ENCODE assay signal across 8 cellular contexts in the genomic region with DNA sequence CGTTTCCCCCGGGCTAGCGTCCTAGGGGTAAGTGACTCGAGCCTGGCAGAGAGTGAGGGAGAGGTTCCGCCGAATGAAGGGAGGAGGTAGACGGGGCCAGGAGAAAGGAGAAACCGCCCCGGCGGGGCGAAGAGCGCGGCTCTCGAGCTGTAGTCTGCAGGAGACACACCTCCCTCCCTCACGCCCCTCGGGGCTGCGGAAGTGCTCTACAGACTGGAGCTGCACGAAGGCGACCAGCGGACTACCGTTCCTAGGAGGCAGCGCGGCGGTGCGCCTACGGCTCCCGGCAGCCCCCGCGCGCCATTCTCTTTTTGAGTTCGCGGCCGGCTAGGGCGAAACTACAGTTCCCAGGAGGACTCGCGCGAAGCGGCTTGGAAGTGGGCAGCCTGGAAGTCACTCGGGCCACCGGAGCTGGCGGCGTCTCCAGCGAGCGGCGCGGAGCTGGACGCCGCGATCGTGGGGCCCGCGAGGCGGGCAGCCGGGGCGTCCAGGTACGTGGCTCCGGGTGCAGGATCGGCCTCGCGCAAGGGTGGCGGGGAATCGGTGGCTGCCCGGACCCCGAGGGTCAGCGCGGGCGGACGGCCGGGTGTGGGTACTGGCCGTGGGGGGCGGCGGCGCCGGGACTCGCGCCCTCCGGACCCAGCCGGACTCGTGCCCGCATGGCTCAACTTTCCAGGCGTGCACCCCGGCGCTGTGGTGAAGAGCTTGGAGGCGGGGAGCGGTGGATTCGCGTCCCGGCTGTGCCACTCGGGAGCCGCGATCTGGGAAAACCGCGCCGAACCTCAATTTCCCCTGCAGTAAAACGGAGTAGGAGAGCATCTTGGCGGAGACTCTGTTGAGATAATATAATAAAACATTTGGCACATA. TPM values are rescaled to one million over a fixed set of nuclear protein-coding genes. Genes with fewer than 3 reads are reported as not detected.
DNase-seq lines count a peak whose midpoint lies in the region; ATAC-seq lines count a peak whose summit lies in the region.

A gene with protein sequence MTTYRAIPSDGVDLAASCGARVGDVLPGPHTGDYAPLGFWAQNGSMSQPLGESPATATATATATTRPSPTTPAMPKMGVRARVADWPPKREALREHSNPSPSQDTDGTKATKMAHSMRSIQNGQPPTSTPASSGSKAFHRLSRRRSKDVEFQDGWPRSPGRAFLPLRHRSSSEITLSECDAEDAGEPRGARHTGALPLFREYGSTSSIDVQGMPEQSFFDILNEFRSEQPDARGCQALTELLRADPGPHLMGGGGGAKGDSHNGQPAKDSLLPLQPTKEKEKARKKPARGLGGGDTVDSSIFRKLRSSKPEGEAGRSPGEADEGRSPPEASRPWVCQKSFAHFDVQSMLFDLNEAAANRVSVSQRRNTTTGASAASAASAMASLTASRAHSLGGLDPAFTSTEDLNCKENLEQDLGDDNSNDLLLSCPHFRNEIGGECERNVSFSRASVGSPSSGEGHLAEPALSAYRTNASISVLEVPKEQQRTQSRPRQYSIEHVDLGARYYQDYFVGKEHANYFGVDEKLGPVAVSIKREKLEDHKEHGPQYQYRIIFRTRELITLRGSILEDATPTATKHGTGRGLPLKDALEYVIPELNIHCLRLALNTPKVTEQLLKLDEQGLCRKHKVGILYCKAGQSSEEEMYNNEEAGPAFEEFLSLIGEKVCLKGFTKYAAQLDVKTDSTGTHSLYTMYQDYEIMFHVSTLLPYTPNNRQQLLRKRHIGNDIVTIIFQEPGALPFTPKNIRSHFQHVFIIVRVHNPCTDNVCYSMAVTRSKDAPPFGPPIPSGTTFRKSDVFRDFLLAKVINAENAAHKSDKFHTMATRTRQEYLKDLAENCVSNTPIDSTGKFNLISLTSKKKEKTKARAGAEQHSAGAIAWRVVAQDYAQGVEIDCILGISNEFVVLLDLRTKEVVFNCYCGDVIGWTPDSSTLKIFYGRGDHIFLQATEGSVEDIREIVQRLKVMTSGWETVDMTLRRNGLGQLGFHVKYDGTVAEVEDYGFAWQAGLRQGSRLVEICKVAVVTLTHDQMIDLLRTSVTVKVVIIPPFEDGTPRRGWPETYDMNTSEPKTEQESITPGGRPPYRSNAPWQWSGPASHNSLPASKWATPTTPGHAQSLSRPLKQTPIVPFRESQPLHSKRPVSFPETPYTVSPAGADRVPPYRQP (N-terminal part only) (plus strand): TSS at position 341 of the 867 bp plus-strand sequence. CDS start 174,358 bp downstream, outside the sequence.

- H3K36me3 ChIP-seq in NT2/D1 (ENCODE audit: insufficient read depth, insufficient read length, low read length) (no peaks in the 10 kb centered on the region), mesodermal cell (ENCODE audit: control insufficient read depth, insufficient read depth, low read length) (peaks cover 4% of the 10 kb centered on the region)

- DNase-seq in COR-L47 (lab: John Stamatoyannopoulos, UW) (peak; percentile 95), HUDEP-2 (lab: John Stamatoyannopoulos, UW; ENCODE audit: unreplicated experiment in 76 of 76) (peak in 75 of 76 experiments; percentile 63 to 98 (median 93)), NT2/D1 (ENCODE audit: low read depth, low spot score) (peak; percentile 94)
- peak; percentile 69 for DNase-seq in activated CD8-positive, alpha-beta memory T cell treated with anti-CD3 and anti-CD28 coated beads, Interleukin-2, amount 50 U/mL, for 1 hour (ENCODE audit: extremely low read depth)
- peak; percentile 91 for DNase-seq in stimulated activated CD8-positive, alpha-beta memory T cell treated with anti-CD3 and anti-CD28 coated beads, Interleukin-15, amount 100 ng/mL, for 48 hours (ENCODE audit: low read depth in 2 of 2)

- peak within 1 kb of the TSS; percentile 61 for H3K27ac ChIP-seq in mesodermal cell (ENCODE audit: low read depth, low read length, severe bottlenecking)

- ATAC-seq in GM21381 (IDR thresholded peaks at IDR 0.05; ENCODE audit: unreplicated experiment) = peak; percentile 79

- H3K9me3 ChIP-seq in NT2/D1 (ENCODE audit: insufficient read depth, low read length) (no peaks in the 10 kb centered on the region), mesodermal cell (ENCODE audit: control insufficient read depth, low read length) (no peaks in the 10 kb centered on the region)

- H3K9ac ChIP-seq in NT2/D1 (ENCODE audit: insufficient read length, low read depth) = peak within 1 kb of the TSS; percentile 85

- in situ Hi-C loops in endometrial microvascular endothelial cells (cut with HindIII; ENCODE audit: inconsistent ontology term, low pct_unique_long_range_greater_than_20kb, low sequenced_read_pairs) = no loop called here

- WGBS in mesodermal cell (ENCODE audit: insufficient coverage in 2 of 2), 2 experiments = 0 to 1% methylated on average over 80 of the region's 96 CpGs

- no peaks in the 10 kb centered on the region for H3K27me3 ChIP-seq in NT2/D1 (ENCODE audit: insufficient read depth, insufficient read length)

- H3K4me3 ChIP-seq in NT2/D1 (ENCODE audit: insufficient read length, low read depth) = peak within 1 kb of the TSS; percentile 84
- H3K4me3 ChIP-seq in mesodermal cell (ENCODE audit: extremely low read depth, insufficient read depth, low read length, poor library complexity, severe bottlenecking) = peak within 1 kb of the TSS; percentile 86

- H3K4me1 ChIP-seq in NT2/D1 (ENCODE audit: insufficient read depth, insufficient read length) = no peaks in the 10 kb centered on the region
- no peaks in the 10 kb centered on the region for H3K4me1 ChIP-seq in mesodermal cell (ENCODE audit: control insufficient read depth, insufficient read depth, low read length, poor library complexity, severe bottlenecking)

RNA-seq across cellular contexts. Expression of the gene that starts here (rescaled TPM):
- total RNA-seq in endometrial microvascular endothelial cells (ENCODE audit: inconsistent ontology term) = 31.5 TPM
- 7.4 TPM for polyA plus RNA-seq in mesodermal cell (2013, experiment 1 of 2)
- polyA plus RNA-seq in mesodermal cell (2013, experiment 2 of 2) = 9.0 TPM

Comparison
In these comparisons a context has a peak if more than half of its experiments do, and no peak if none do; other contexts are left out.
1. Peak in every context shown above with its lines: DNase-seq, ATAC-seq, H3K4me3 ChIP-seq and H3K27ac ChIP-seq.